ENCODE assay signal across 8 cellular contexts in genomic region chr2:223930002-223930976, GRCh38. TPM values are rescaled to one million over a fixed set of nuclear protein-coding genes. Genes with fewer than 3 reads are reported as not detected.
DNase-seq lines count a peak whose midpoint lies in the region; ATAC-seq, FAIRE-seq and TF ChIP-seq lines count a peak whose summit lies in the region.

No MANE protein-coding gene starts in this region.

- TF ChIP-seq CTCF in kidney (IDR thresholded peaks at IDR 0.05; ENCODE audit: borderline replicate concordance, extremely low read depth, insufficient read depth), result no peak

- H3K9me3 Mint-ChIP-seq in stimulated activated naive CD8-positive, alpha-beta T cell treated with anti-CD3 and anti-CD28 coated beads, Interleukin-15, amount 100 ng/mL, for 72 hours, result peaks cover 0 to 4% of the 10 kb centered on the region in 2 donors

- H3K4me3 ChIP-seq in kidney (ENCODE audit: low read length in 2 of 2), result no peak overlapping the region

- H3K27me3 Mint-ChIP-seq in stimulated activated naive CD8-positive, alpha-beta T cell treated with anti-CD3 and anti-CD28 coated beads, Interleukin-15, amount 100 ng/mL, for 72 hours, result no peaks in the 10 kb centered on the region

- H3K4me3 Mint-ChIP-seq in stimulated activated naive CD8-positive, alpha-beta T cell treated with anti-CD3 and anti-CD28 coated beads, Interleukin-15, amount 100 ng/mL, for 72 hours, result peak overlapping the region; percentile 22 to 53

- peak overlapping the region; percentile 82 for H3K27ac ChIP-seq in angular gyrus (ENCODE audit: low read depth, low read length)
- peak overlapping the region in 1 of 2 donors; percentile 47 for H3K27ac ChIP-seq in kidney (ENCODE audit: low read depth in 2 of 2, low read length in 2 of 2)

- intact Hi-C loops in kidney (cut with DNase I), result no loop called here

- H3K4me1 Mint-ChIP-seq in stimulated activated naive CD8-positive, alpha-beta T cell treated with anti-CD3 and anti-CD28 coated beads, Interleukin-15, amount 100 ng/mL, for 72 hours, result peaks cover 54% of the 10 kb centered on the region

- no peak for FAIRE-seq in kidney (lab: Jason Lieb, UNC)

- peaks cover 4 to 8% of the 10 kb centered on the region in 2 donors for H3K4me1 ChIP-seq in kidney (ENCODE audit: control insufficient read depth in 1 of 2, insufficient read depth in 1 of 2, low read depth in 1 of 2, low read length in 2 of 2)

- H3K9ac ChIP-seq in kidney (ENCODE audit: low read length in 2 of 2), result no peak overlapping the region

- H3K36me3 ChIP-seq in kidney (ENCODE audit: control insufficient read depth in 1 of 2, insufficient read depth in 2 of 2, low read length in 2 of 2), result no peaks in the 10 kb centered on the region

- peaks cover 0 to 7% of the 10 kb centered on the region in 2 donors for H3K9me3 ChIP-seq in kidney (ENCODE audit: control insufficient read depth in 1 of 2, low read length in 2 of 2)

- peak; percentile 46 for ATAC-seq in stimulated activated naive CD8-positive, alpha-beta T cell treated with anti-CD3 and anti-CD28 coated beads, Interleukin-15, amount 100 ng/mL, for 72 hours
- ATAC-seq in HG02938 (IDR thresholded peaks at IDR 0.05; ENCODE audit: unreplicated experiment), result no peak

- H3K27ac Mint-ChIP-seq in stimulated activated naive CD8-positive, alpha-beta T cell treated with anti-CD3 and anti-CD28 coated beads, Interleukin-15, amount 100 ng/mL, for 72 hours, result no peak overlapping the region

- DNase-seq in SHP77 (lab: John Stamatoyannopoulos, UW), result peak; percentile 4 to 26
- no peak for DNase-seq in SHP77 treated with DMSO at 0.1 percent for 48 hours (lab: John Stamatoyannopoulos, UW)
- peak; percentile 88 for DNase-seq in kidney
- no peak for DNase-seq in stimulated activated naive CD8-positive, alpha-beta T cell treated with anti-CD3 and anti-CD28 coated beads, Interleukin-15, amount 100 ng/mL, for 72 hours
- DNase-seq in T-helper 9 cell, result no peak
- DNase-seq in stimulated activated CD4-positive, alpha-beta T cell treated with anti-CD3 and anti-CD28 coated beads, Interleukin-4, amount 100 ng/mL, for 24 hours, result no peak

RNA-seq across cellular contexts. Expression of gene WDFY1, which starts 14.8 kb away (rescaled TPM):
- 38.4 TPM for total RNA-seq in kidney
- 10.4 TPM for polyA plus RNA-seq in kidney (ENCODE audit: insufficient read depth, low read depth, low replicate concordance)

RNA-seq across cellular contexts. Expression of gene MRPL44, which starts 27.0 kb away (rescaled TPM):
- 24.2 TPM for total RNA-seq in kidney
- 52.7 TPM for polyA plus RNA-seq in kidney (ENCODE audit: insufficient read depth, low read depth, low replicate concordance)

Comparison
In these comparisons a context has a peak if more than half of its experiments do, and no peak if none do; other contexts are left out.
1. DNase-seq: peak in SHP77 (2 of 2) and kidney (single experiment); none in SHP77 treated with DMSO at 0.1 percent for 48 hours (single experiment), stimulated activated naive CD8-positive, alpha-beta T cell treated with anti-CD3 and anti-CD28 coated beads, Interleukin-15, amount 100 ng/mL, for 72 hours (0 of 2), T-helper 9 cell (single experiment) and stimulated activated CD4-positive, alpha-beta T cell treated with anti-CD3 and anti-CD28 coated beads, Interleukin-4, amount 100 ng/mL, for 24 hours (single experiment).